18 cellular contexts compared by ENCODE assay signal in the genomic region with DNA sequence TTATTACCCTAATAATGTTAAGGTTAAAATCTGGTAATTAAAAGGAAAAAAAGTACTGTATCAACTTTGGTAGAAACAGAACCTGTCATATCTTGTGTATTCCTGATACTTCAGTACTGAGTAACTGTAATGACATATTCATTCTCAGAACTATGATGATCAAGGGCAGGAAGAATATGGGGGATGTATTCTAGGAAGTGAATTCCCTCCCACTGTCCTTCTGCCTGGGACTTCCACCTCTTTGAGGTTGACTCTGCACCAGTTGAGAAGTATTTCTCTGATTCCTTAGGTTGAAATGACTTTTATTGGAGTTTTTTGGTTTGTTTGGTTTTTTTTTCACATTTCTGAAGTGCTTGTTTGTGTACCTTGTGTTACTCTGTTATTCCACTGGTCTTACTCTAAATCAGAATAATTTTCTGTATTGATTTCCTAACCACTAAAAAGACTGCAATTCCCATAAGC. TPM values are rescaled to one million over a fixed set of nuclear protein-coding genes. Genes with fewer than 3 reads are reported as not detected.
DNase-seq lines count a peak whose midpoint lies in the region; ATAC-seq and FAIRE-seq lines count a peak whose summit lies in the region.
"Had no signal": no experiment of that assay in that cellular context is flagged by ENCODE, and none has a peak within 500 bp of the region (broad histone marks: within the 10 kb centered on the region; RNA-seq: fewer than 3 reads in every experiment).

No MANE protein-coding gene starts in this region.

- no peaks in the 10 kb centered on the region for H3K9me3 Mint-ChIP-seq in T-helper 2 cell treated with Interferon-gamma antibody and Interleukin-4, amounts not matched to agents 5 μg/mL and 100 μg/mL, for 36 hours
- H3K9me3 Mint-ChIP-seq in T-helper 1 cell treated with Interleukin-12 subunit alpha and Interleukin-12 subunit beta and Interleukin-4 antibody, amounts not matched to agents 30 μg/mL and 1 μg/mL, for 36 hours = no peaks in the 10 kb centered on the region
- no peaks in the 10 kb centered on the region for H3K9me3 Mint-ChIP-seq in dendritic cell treated with granulocyte-macrophage colony-stimulating factor and Interleukin-4, amounts not matched to agents 40 ng/mL and 50 ng/mL, for 4 days
- H3K9me3 Mint-ChIP-seq: naive B cell had no signal

- DNase-seq in T-helper 2 cell treated with Interferon-gamma antibody and Interleukin-4, amounts not matched to agents 5 μg/mL and 100 μg/mL, for 36 hours (ENCODE audit: low spot score) = no peak
- DNase-seq in T-helper 2 cell (no peak), HCEC 1CT (no peak), dermis blood vessel endothelial cell (no peak)
- DNase-seq: activated effector memory CD4-positive, alpha-beta T cell treated with Interleukin-2 at 50 U/mL for 16 hours; effector memory CD4-positive, alpha-beta T cell; naive B cell; NCI-H1092 treated with DMSO at 0.1 percent for 48 hours; stimulated activated CD4-positive, alpha-beta T cell treated with anti-CD3 and anti-CD28 coated beads, Interleukin-2, amount 100 ng/mL, for 24 hours; transverse colon; WERI-Rb-1 had no signal

- peaks cover 44% of the 10 kb centered on the region for H3K4me1 Mint-ChIP-seq in T-helper 2 cell treated with Interferon-gamma antibody and Interleukin-4, amounts not matched to agents 5 μg/mL and 100 μg/mL, for 36 hours (ENCODE audit: low read depth)
- peaks cover 44% of the 10 kb centered on the region for H3K4me1 Mint-ChIP-seq in T-helper 1 cell treated with Interleukin-12 subunit alpha and Interleukin-12 subunit beta and Interleukin-4 antibody, amounts not matched to agents 30 μg/mL and 1 μg/mL, for 36 hours (ENCODE audit: low read depth)
- peaks cover 34% of the 10 kb centered on the region for H3K4me1 Mint-ChIP-seq in dendritic cell treated with granulocyte-macrophage colony-stimulating factor and Interleukin-4, amounts not matched to agents 40 ng/mL and 50 ng/mL, for 4 days (ENCODE audit: low read depth)

- peaks cover 9% of the 10 kb centered on the region for H3K36me3 Mint-ChIP-seq in T-helper 2 cell treated with Interferon-gamma antibody and Interleukin-4, amounts not matched to agents 5 μg/mL and 100 μg/mL, for 36 hours (ENCODE audit: low read depth)
- peaks cover 13% of the 10 kb centered on the region for H3K36me3 Mint-ChIP-seq in T-helper 1 cell treated with Interleukin-12 subunit alpha and Interleukin-12 subunit beta and Interleukin-4 antibody, amounts not matched to agents 30 μg/mL and 1 μg/mL, for 36 hours (ENCODE audit: low read depth)
- peaks cover 19% of the 10 kb centered on the region for H3K36me3 Mint-ChIP-seq in dendritic cell treated with granulocyte-macrophage colony-stimulating factor and Interleukin-4, amounts not matched to agents 40 ng/mL and 50 ng/mL, for 4 days (ENCODE audit: low read depth)

- H3K27me3 Mint-ChIP-seq in T-helper 2 cell treated with Interferon-gamma antibody and Interleukin-4, amounts not matched to agents 5 μg/mL and 100 μg/mL, for 36 hours (ENCODE audit: low read depth) = no peaks in the 10 kb centered on the region
- H3K27me3 Mint-ChIP-seq in T-helper 1 cell treated with Interleukin-12 subunit alpha and Interleukin-12 subunit beta and Interleukin-4 antibody, amounts not matched to agents 30 μg/mL and 1 μg/mL, for 36 hours (ENCODE audit: low read depth) = no peaks in the 10 kb centered on the region
- H3K27me3 Mint-ChIP-seq in dendritic cell treated with granulocyte-macrophage colony-stimulating factor and Interleukin-4, amounts not matched to agents 40 ng/mL and 50 ng/mL, for 4 days = no peaks in the 10 kb centered on the region
- H3K27me3 Mint-ChIP-seq: naive B cell had no signal

- H3K27ac Mint-ChIP-seq in T-helper 2 cell treated with Interferon-gamma antibody and Interleukin-4, amounts not matched to agents 5 μg/mL and 100 μg/mL, for 36 hours = no peak overlapping the region
- H3K27ac Mint-ChIP-seq in T-helper 1 cell treated with Interleukin-12 subunit alpha and Interleukin-12 subunit beta and Interleukin-4 antibody, amounts not matched to agents 30 μg/mL and 1 μg/mL, for 36 hours = peak overlapping the region; percentile 74
- H3K27ac Mint-ChIP-seq in dendritic cell treated with granulocyte-macrophage colony-stimulating factor and Interleukin-4, amounts not matched to agents 40 ng/mL and 50 ng/mL, for 4 days = peak overlapping the region; percentile 57

- FAIRE-seq in G401.6 (lab: Jason Lieb, UNC) = peak; percentile 61

- peak overlapping the region; percentile 37 for H3K4me3 Mint-ChIP-seq in T-helper 2 cell treated with Interferon-gamma antibody and Interleukin-4, amounts not matched to agents 5 μg/mL and 100 μg/mL, for 36 hours
- H3K4me3 Mint-ChIP-seq in T-helper 1 cell treated with Interleukin-12 subunit alpha and Interleukin-12 subunit beta and Interleukin-4 antibody, amounts not matched to agents 30 μg/mL and 1 μg/mL, for 36 hours = peak overlapping the region; percentile 64
- no peak overlapping the region for H3K4me3 Mint-ChIP-seq in dendritic cell treated with granulocyte-macrophage colony-stimulating factor and Interleukin-4, amounts not matched to agents 40 ng/mL and 50 ng/mL, for 4 days
- H3K4me3 Mint-ChIP-seq: naive B cell had no signal

- intact Hi-C loops in dendritic cell treated with granulocyte-macrophage colony-stimulating factor and Interleukin-4, amounts not matched to agents 40 ng/mL and 50 ng/mL, for 4 days (cut with micrococcal nuclease) = loop anchor here (5.0 kb wide), 1 partner anchor 35 kb away; the partner anchor contains the start of gene WASL

- ATAC-seq in GM19397 (IDR thresholded peaks at IDR 0.05; ENCODE audit: unreplicated experiment) = no peak

RNA-seq across cellular contexts. Expression of gene WASL, which starts 36.9 kb away (rescaled TPM):
- total RNA-seq in dermis blood vessel endothelial cell = 12.4 and 19.8 TPM in 2 replicates

RNA-seq across cellular contexts. Expression of gene LMOD2, which starts 56.2 kb away (rescaled TPM):
- total RNA-seq in dermis blood vessel endothelial cell = not detected in 2 replicates
- total RNA-seq: A172, lower leg skin, SJSA1 had no signal
